ENCODE assay signal across 1 cellular context in genomic region chrX:24005867-24006266, GRCh38.
TF ChIP-seq lines count a peak whose summit lies in the region.

No MANE protein-coding gene starts in this region.

TF ChIP-seq in HepG2, 621 proteins besides CTCF, POLR2A, EP300 and RAD21:
- no peak for TF ChIP-seq KMT2A (CRISPR knock-in tag; IDR thresholded peaks at IDR 0.05)
